13 cellular contexts compared by ENCODE assay signal in the genomic region with DNA sequence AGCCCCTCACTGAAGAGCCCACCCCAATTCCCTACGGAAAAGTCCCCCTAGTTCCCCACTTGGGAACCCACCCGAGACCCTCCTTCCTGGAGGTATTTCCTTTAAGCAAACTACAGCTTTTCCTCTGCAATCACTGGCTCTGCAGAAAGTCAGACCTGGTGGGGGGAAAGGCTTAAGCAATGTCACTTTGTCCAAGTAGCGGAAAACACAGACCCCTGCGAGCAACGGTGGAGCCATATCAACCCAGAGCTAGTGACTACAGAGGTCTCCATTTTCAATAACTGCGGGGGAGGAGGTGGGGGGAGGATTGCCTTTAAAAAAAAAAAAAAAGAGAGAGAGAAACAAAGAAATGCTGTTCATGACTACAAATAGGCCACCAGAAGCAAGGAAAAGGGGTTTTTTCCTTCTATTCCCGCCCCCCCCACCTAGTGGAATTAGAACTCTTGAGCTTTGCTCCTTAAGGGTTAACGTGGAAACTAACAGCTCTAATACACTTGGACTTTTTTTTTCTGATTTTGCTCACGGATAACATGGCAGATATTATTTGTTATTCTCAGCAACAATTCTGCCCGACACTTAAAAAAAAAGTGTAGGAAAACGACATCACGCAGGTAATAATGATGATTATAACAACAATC. TPM values are rescaled to one million over a fixed set of nuclear protein-coding genes. Genes with fewer than 3 reads are reported as not detected.
DNase-seq lines count a peak whose midpoint lies in the region; ATAC-seq and TF ChIP-seq lines count a peak whose summit lies in the region.
"Had no signal": no experiment of that assay in that cellular context is flagged by ENCODE, and none has a peak within 500 bp of the region (broad histone marks: within the 10 kb centered on the region; RNA-seq: fewer than 3 reads in every experiment).

No MANE protein-coding gene starts in this region.

- H3K27me3 ChIP-seq in OCI-LY3 (ENCODE audit: low read depth, low read length), result peaks cover 5% of the 10 kb centered on the region; the same call in 1 of the 2 replicates
- no peaks in the 10 kb centered on the region for H3K27me3 ChIP-seq in HAP-1 (ENCODE audit: low read depth)

- H2AFZ ChIP-seq in OCI-LY3 (ENCODE audit: low read depth, low read length), result peak overlapping the region; percentile 67; the same call in 1 of the 2 replicates

- no peaks in the 10 kb centered on the region for H3K4me1 ChIP-seq in OCI-LY3 (ENCODE audit: low read length)
- no peaks in the 10 kb centered on the region for H3K4me1 ChIP-seq in HAP-1

- peak; percentile 13 for DNase-seq in ELF-1 (ENCODE audit: low read depth, low spot score)
- no peak for DNase-seq in fibroblast of villous mesenchyme (ENCODE audit: low read depth)
- DNase-seq in progenitor cell of endocrine pancreas (ENCODE audit: low spot score, unreplicated experiment), result no peak
- no peak for DNase-seq in HAP-1 (ENCODE audit: low spot score in 2 of 2)
- no peak for DNase-seq in activated CD4-positive, alpha-beta T cell treated with anti-CD3 and anti-CD28 coated beads, Interleukin-2, amount 50 U/mL, for 48 hours
- DNase-seq: activated naive CD4-positive, alpha-beta T cell; KG1; SIG-M5 had no signal

- peak overlapping the region; percentile 26 for H3K27ac Mint-ChIP-seq in progenitor cell of endocrine pancreas

- no peak for TF ChIP-seq CTCF in OCI-LY3 (IDR thresholded peaks at IDR 0.05; ENCODE audit: low read depth, low read length)
- TF ChIP-seq CTCF in fibroblast of villous mesenchyme (IDR thresholded peaks at IDR 0.05; ENCODE audit: insufficient read depth, low read depth, low read length), result no peak
- TF ChIP-seq CTCF in progenitor cell of endocrine pancreas (IDR thresholded peaks at IDR 0.05; ENCODE audit: unreplicated experiment), result no peak

- no peaks in the 10 kb centered on the region for H3K36me3 Mint-ChIP-seq in progenitor cell of endocrine pancreas (ENCODE audit: insufficient read depth)

- ATAC-seq in HG02798 (IDR thresholded peaks at IDR 0.05; ENCODE audit: poor library complexity, unreplicated experiment) (no peak), GM21786 (IDR thresholded peaks at IDR 0.05; ENCODE audit: unreplicated experiment) (no peak)

- H3K4me3 Mint-ChIP-seq in progenitor cell of endocrine pancreas (ENCODE audit: low read depth), result peak overlapping the region; percentile 73

- no peak overlapping the region for H3K9ac ChIP-seq in OCI-LY3 (ENCODE audit: low read length)

- H3K27me3 Mint-ChIP-seq in progenitor cell of endocrine pancreas, result peaks cover 15% of the 10 kb centered on the region

- no peaks in the 10 kb centered on the region for H3K79me2 ChIP-seq in OCI-LY3 (ENCODE audit: low read length)

- H3K4me3 ChIP-seq in OCI-LY3 (ENCODE audit: low read length) (no peak overlapping the region), fibroblast of villous mesenchyme (ENCODE audit: low read depth, low read length) (peak overlapping the region; percentile 64), HAP-1 (no peak overlapping the region)
- H3K4me3 ChIP-seq: GM12878, lung had no signal

- in situ Hi-C loops in HAP-1 (cut with MboI; ENCODE audit: low sequenced_read_pairs), result no loop called here

- H3K36me3 ChIP-seq in OCI-LY3 (replicated peaks; ENCODE audit: low read depth, low read length) (no peaks in the 10 kb centered on the region), HAP-1 (replicated peaks) (no peaks in the 10 kb centered on the region)

- peaks cover 36% of the 10 kb centered on the region for H3K4me1 Mint-ChIP-seq in progenitor cell of endocrine pancreas (ENCODE audit: low read depth)

- H3K9me3 ChIP-seq in OCI-LY3 (ENCODE audit: insufficient read depth, low read length) (no peaks in the 10 kb centered on the region), HAP-1 (no peaks in the 10 kb centered on the region)

- no peak overlapping the region for H3K27ac ChIP-seq in OCI-LY3 (ENCODE audit: low read length)

- no peak overlapping the region for H3K4me2 ChIP-seq in OCI-LY3 (ENCODE audit: low read length)

- no peaks in the 10 kb centered on the region for H3K9me3 Mint-ChIP-seq in progenitor cell of endocrine pancreas (ENCODE audit: low read depth)

- no peaks in the 10 kb centered on the region for H4K20me1 ChIP-seq in OCI-LY3 (ENCODE audit: insufficient read depth, low read length)

RNA-seq across cellular contexts. Expression of gene FRZB, which starts 1.1 kb away (rescaled TPM):
- total RNA-seq in fibroblast of villous mesenchyme (0.32 and 0.43 TPM in 2 replicates), progenitor cell of endocrine pancreas (38.2 and 45.5 TPM in 2 replicates)
- total RNA-seq: GM12878 had no signal

Comparison
In these comparisons a context has a peak if more than half of its experiments do, and no peak if none do; other contexts are left out.
1. RNA of gene FRZB, which starts 1.1 kb away (total RNA-seq): 38.2 to 45.5 TPM in progenitor cell of endocrine pancreas; 0.32 to 0.43 TPM in fibroblast of villous mesenchyme; every median in the first group is over 10 times any median in the second.